ENCODE assay signal across 20 cellular contexts in the genomic region with DNA sequence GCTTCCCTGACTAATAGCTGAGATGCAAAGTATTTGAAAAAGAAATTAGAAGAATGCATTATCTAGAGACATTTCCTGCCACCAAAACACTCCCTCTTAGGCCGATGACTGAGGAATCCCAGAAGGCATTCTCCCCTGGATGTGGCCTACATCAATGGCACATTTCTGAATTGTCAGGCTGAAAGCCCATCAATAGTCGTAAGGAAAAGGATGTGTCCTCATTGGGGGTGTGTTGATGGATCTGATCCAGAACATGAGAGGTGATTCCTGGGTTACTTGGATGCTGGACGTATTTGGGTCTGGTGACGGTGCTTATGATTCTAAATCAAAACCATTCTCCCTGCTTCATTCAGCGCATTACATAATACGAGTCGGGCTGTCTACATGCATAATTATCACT.
DNase-seq lines count a peak whose midpoint lies in the region; ATAC-seq and TF ChIP-seq lines count a peak whose summit lies in the region.
"Had no signal": no experiment of that assay in that cellular context is flagged by ENCODE, and none has a peak within 500 bp of the region (broad histone marks: within the 10 kb centered on the region; RNA-seq: fewer than 3 reads in every experiment).

No MANE protein-coding gene starts in this region.

- WGBS in upper lobe of left lung, 2 donors, result 71 to 90% methylated on average over 5 to 7 of the region's 7 CpGs

- H3K4me1 Mint-ChIP-seq in immature natural killer cell, result no peaks in the 10 kb centered on the region
- H3K4me1 Mint-ChIP-seq: activated B cell treated with CpG ODN at 0.5 μM for 24 hours; stimulated activated memory B cell treated with anti-CD40 and anti-IgM and Interleukin-4, amounts not matched to agents 10 μg/mL and 1 μg/mL and 100 μg/mL, for 72 hours had no signal

- H3K4me1 ChIP-seq in left ventricle myocardium inferior, result peaks cover 29% of the 10 kb centered on the region
- H3K4me1 ChIP-seq in lower lobe of right lung, result peaks cover 5% of the 10 kb centered on the region
- H3K4me1 ChIP-seq in upper lobe of left lung, result peaks cover 0 to 11% (median 5%) of the 10 kb centered on the region in 4 donors
- H3K4me1 ChIP-seq: neural progenitor cell had no signal

- no peak for TF ChIP-seq POLR2A in upper lobe of left lung (IDR thresholded peaks at IDR 0.05)

- no peak overlapping the region for H3K4me3 ChIP-seq in left ventricle myocardium inferior
- no peak overlapping the region for H3K4me3 ChIP-seq in choroid plexus epithelial cell (ENCODE audit: low read depth, low read length)
- no peak overlapping the region for H3K4me3 ChIP-seq in lower lobe of right lung
- H3K4me3 ChIP-seq in upper lobe of left lung, result no peak overlapping the region
- H3K4me3 ChIP-seq: neural progenitor cell had no signal

- no peak for DNase-seq in Right ventricle myocardium superior
- DNase-seq in left ventricle myocardium inferior, result no peak
- DNase-seq in choroid plexus epithelial cell (ENCODE audit: low read depth), result peak; percentile 23
- no peak for DNase-seq in lower lobe of right lung
- DNase-seq in upper lobe of left lung, result no peak
- DNase-seq in effector CD8-positive, alpha-beta T cell (lab: John Stamatoyannopoulos, UW), result no peak
- no peak for DNase-seq in GM19240 (ENCODE audit: insufficient read length, low spot score)
- no peak for DNase-seq in immature natural killer cell
- DNase-seq: activated B cell treated with CpG ODN at 0.5 μM for 24 hours; activated CD8-positive, alpha-beta T cell treated with anti-CD3 and anti-CD28 coated beads for 36 hours; activated T-cell treated with anti-CD3 and anti-CD28 coated beads, Interleukin-2, amount 50 U/mL, for 4 hours; C1 segment of cervical spinal cord; DMS 273 treated with DMSO at 0.1 percent for 48 hours; glutamatergic neuron; GOT3; NCI-H1694 treated with DMSO at 0.1 percent for 48 hours; NCI-H446 had no signal

- no peak overlapping the region for H3K4me3 Mint-ChIP-seq in immature natural killer cell
- H3K4me3 Mint-ChIP-seq: activated B cell treated with CpG ODN at 0.5 μM for 24 hours; activated CD8-positive, alpha-beta T cell treated with anti-CD3 and anti-CD28 coated beads for 36 hours; activated T-cell treated with anti-CD3 and anti-CD28 coated beads, Interleukin-2, amount 50 U/mL, for 4 hours; neural progenitor cell; stimulated activated memory B cell treated with anti-CD40 and anti-IgM and Interleukin-4, amounts not matched to agents 10 μg/mL and 1 μg/mL and 100 μg/mL, for 72 hours had no signal

- no peaks in the 10 kb centered on the region for H3K27me3 ChIP-seq in left ventricle myocardium inferior (ENCODE audit: low read depth)
- no peaks in the 10 kb centered on the region for H3K27me3 ChIP-seq in lower lobe of right lung (ENCODE audit: low read depth)
- no peaks in the 10 kb centered on the region for H3K27me3 ChIP-seq in upper lobe of left lung
- H3K27me3 ChIP-seq: neural progenitor cell had no signal

- intact Hi-C loops in Right ventricle myocardium superior (cut with DNase I), result no loop called here
- intact Hi-C loops in left ventricle myocardium inferior (cut with micrococcal nuclease), result no loop called here
- intact Hi-C loops in lower lobe of right lung (cut with DNase I), result no loop called here

- no peaks in the 10 kb centered on the region for H3K36me3 Mint-ChIP-seq in immature natural killer cell
- H3K36me3 Mint-ChIP-seq: activated naive CD4-positive, alpha-beta T cell treated with anti-CD3 and anti-CD28 coated beads, Interleukin-2, amount 50 U/mL, for 72 hours; neural progenitor cell; stimulated activated memory B cell treated with anti-CD40 and anti-IgM and Interleukin-4, amounts not matched to agents 10 μg/mL and 1 μg/mL and 100 μg/mL, for 72 hours had no signal

- H3K27me3 Mint-ChIP-seq in immature natural killer cell (ENCODE audit: low read depth in 3 of 3), result peaks cover 0 to 3% (median 0%) of the 10 kb centered on the region in 3 donors
- H3K27me3 Mint-ChIP-seq: activated B cell treated with CpG ODN at 0.5 μM for 24 hours; activated CD8-positive, alpha-beta T cell treated with anti-CD3 and anti-CD28 coated beads for 36 hours; stimulated activated memory B cell treated with anti-CD40 and anti-IgM and Interleukin-4, amounts not matched to agents 10 μg/mL and 1 μg/mL and 100 μg/mL, for 72 hours had no signal

- H3K36me3 ChIP-seq in left ventricle myocardium inferior (no peaks in the 10 kb centered on the region), lower lobe of right lung (no peaks in the 10 kb centered on the region), upper lobe of left lung (no peaks in the 10 kb centered on the region)
- H3K36me3 ChIP-seq: neural progenitor cell had no signal

- H3K9me3 ChIP-seq in left ventricle myocardium inferior (replicated peaks) (no peaks in the 10 kb centered on the region), lower lobe of right lung (no peaks in the 10 kb centered on the region), upper lobe of left lung (no peaks in the 10 kb centered on the region)

- H3K27ac Mint-ChIP-seq in immature natural killer cell, result no peak overlapping the region
- H3K27ac Mint-ChIP-seq: activated B cell treated with CpG ODN at 0.5 μM for 24 hours; activated CD8-positive, alpha-beta T cell treated with anti-CD3 and anti-CD28 coated beads for 36 hours; activated naive CD4-positive, alpha-beta T cell treated with anti-CD3 and anti-CD28 coated beads, Interleukin-2, amount 50 U/mL, for 72 hours; neural progenitor cell; stimulated activated memory B cell treated with anti-CD40 and anti-IgM and Interleukin-4, amounts not matched to agents 10 μg/mL and 1 μg/mL and 100 μg/mL, for 72 hours had no signal

- peaks cover 0 to 33% (median 5%) of the 10 kb centered on the region in 6 donors for H3K9me3 Mint-ChIP-seq in immature natural killer cell
- H3K9me3 Mint-ChIP-seq: activated B cell treated with CpG ODN at 0.5 μM for 24 hours; activated CD8-positive, alpha-beta T cell treated with anti-CD3 and anti-CD28 coated beads for 36 hours; activated naive CD4-positive, alpha-beta T cell treated with anti-CD3 and anti-CD28 coated beads, Interleukin-2, amount 50 U/mL, for 72 hours; activated T-cell treated with anti-CD3 and anti-CD28 coated beads, Interleukin-2, amount 50 U/mL, for 4 hours; neural progenitor cell; stimulated activated memory B cell treated with anti-CD40 and anti-IgM and Interleukin-4, amounts not matched to agents 10 μg/mL and 1 μg/mL and 100 μg/mL, for 72 hours had no signal

- TF ChIP-seq EP300 in upper lobe of left lung (IDR thresholded peaks at IDR 0.05), result no peak

- TF ChIP-seq CTCF in left ventricle myocardium inferior (IDR thresholded peaks at IDR 0.05; ENCODE audit: borderline replicate concordance), result no peak
- TF ChIP-seq CTCF in choroid plexus epithelial cell (conservative IDR thresholded peaks at IDR 0.05; ENCODE audit: low read depth, low read length), result no peak
- no peak for TF ChIP-seq CTCF in lower lobe of right lung (IDR thresholded peaks at IDR 0.05)
- TF ChIP-seq CTCF in upper lobe of left lung (IDR thresholded peaks at IDR 0.05), result no peak

- ATAC-seq in Right ventricle myocardium superior (ENCODE audit: poor library complexity), result peak; percentile 39
- peak; percentile 17 to 57 for ATAC-seq in lower lobe of right lung
- ATAC-seq in upper lobe of left lung (ENCODE audit: low FRiP score in 2 of 2), result peak; percentile 37 to 41
- ATAC-seq: activated CD8-positive, alpha-beta T cell treated with anti-CD3 and anti-CD28 coated beads for 36 hours; activated naive CD4-positive, alpha-beta T cell treated with anti-CD3 and anti-CD28 coated beads, Interleukin-2, amount 50 U/mL, for 72 hours; activated T-cell treated with anti-CD3 and anti-CD28 coated beads, Interleukin-2, amount 50 U/mL, for 4 hours; stimulated activated memory B cell treated with anti-CD40 and anti-IgM and Interleukin-4, amounts not matched to agents 10 μg/mL and 1 μg/mL and 100 μg/mL, for 72 hours had no signal

- H3K27ac ChIP-seq in left ventricle myocardium inferior (replicated peaks) (no peak overlapping the region), lower lobe of right lung (no peak overlapping the region), upper lobe of left lung (no peak overlapping the region)
- H3K27ac ChIP-seq: neural progenitor cell had no signal
